Comparison of ENCODE assay signal across 26 cellular contexts in genomic region chr2:62817348-62817747, GRCh38.
"Had no signal": no experiment of that assay in that cellular context is flagged by ENCODE, and none has a peak within 500 bp of the region (broad histone marks: within the 10 kb centered on the region; RNA-seq: fewer than 3 reads in every experiment).

No MANE protein-coding gene starts in this region.

- H3K4me3 Mint-ChIP-seq: activated CD4-positive, alpha-beta T cell treated with anti-CD3 and anti-CD28 coated beads, Interleukin-2, amount 10 ng/mL, durations not matched to agents 7 days and 5 days; activated CD8-positive, alpha-beta T cell treated with anti-CD3 and anti-CD28 coated beads for 36 hours; activated naive CD8-positive, alpha-beta T cell; central memory CD8-positive, alpha-beta T cell; stimulated activated naive B cell treated with anti-CD40 and anti-IgM and Interleukin-4, amounts not matched to agents 10 μg/mL and 1 μg/mL and 100 μg/mL, for 72 hours; T-helper 1 cell treated with Interleukin-12 subunit alpha and Interleukin-12 subunit beta and Interleukin-4 antibody, amounts not matched to agents 30 μg/mL and 1 μg/mL, for 36 hours had no signal

- H3K36me3 ChIP-seq: left ventricle myocardium inferior, stomach, thyroid gland, upper lobe of right lung had no signal

- DNase-seq: activated CD4-positive, alpha-beta T cell treated with anti-CD3 and anti-CD28 coated beads, Interleukin-2, amount 10 ng/mL, durations not matched to agents 7 days and 5 days; activated CD4-positive, CD25-positive, alpha-beta regulatory T cell treated with anti-CD3 and anti-CD28 coated beads, Interleukin-2, amount 50 U/mL, for 72 hours; activated CD8-positive, alpha-beta T cell treated with anti-CD3 and anti-CD28 coated beads for 36 hours; activated effector memory CD4-positive, alpha-beta T cell treated with Interleukin-2 at 50 U/mL for 16 hours; activated naive CD4-positive, alpha-beta T cell treated with Interleukin-2 at 50 U/mL for 16 hours; anterior cingulate cortex; dermis blood vessel endothelial cell; effector CD4-positive, alpha-beta T cell; erythroblast; left ventricle myocardium inferior; occipital lobe; psoas muscle; stimulated activated CD4-positive, alpha-beta T cell treated with anti-CD3 and anti-CD28 coated beads, Interleukin-15, amount 100 ng/mL, for 24 hours; stimulated activated CD4-positive, alpha-beta T cell treated with anti-CD3 and anti-CD28 coated beads, Interleukin-2, amount 100 ng/mL, for 24 hours; stimulated activated naive B cell treated with anti-CD40 and anti-IgM and Interleukin-4, amounts not matched to agents 10 μg/mL and 1 μg/mL and 100 μg/mL, for 72 hours; stomach; SW 1271; T-helper 9 cell; thyroid gland; upper lobe of right lung had no signal

- H3K27ac ChIP-seq: foreskin keratinocyte, left ventricle myocardium inferior, parathyroid adenoma, psoas muscle, stomach, thyroid gland, upper lobe of right lung had no signal

- ATAC-seq: activated CD8-positive, alpha-beta T cell treated with anti-CD3 and anti-CD28 coated beads for 36 hours; psoas muscle; stimulated activated naive B cell treated with anti-CD40 and anti-IgM and Interleukin-4, amounts not matched to agents 10 μg/mL and 1 μg/mL and 100 μg/mL, for 72 hours; upper lobe of right lung had no signal

- H3K4me1 Mint-ChIP-seq: activated CD4-positive, alpha-beta T cell treated with anti-CD3 and anti-CD28 coated beads, Interleukin-2, amount 10 ng/mL, durations not matched to agents 7 days and 5 days had no signal

- H3K9ac ChIP-seq: parathyroid adenoma had no signal

- H3K79me2 ChIP-seq: parathyroid adenoma had no signal

- H2AFZ ChIP-seq: parathyroid adenoma had no signal

- H3K9me3 Mint-ChIP-seq: activated CD8-positive, alpha-beta T cell treated with anti-CD3 and anti-CD28 coated beads for 36 hours; central memory CD8-positive, alpha-beta T cell; stimulated activated naive B cell treated with anti-CD40 and anti-IgM and Interleukin-4, amounts not matched to agents 10 μg/mL and 1 μg/mL and 100 μg/mL, for 72 hours; T-helper 1 cell treated with Interleukin-12 subunit alpha and Interleukin-12 subunit beta and Interleukin-4 antibody, amounts not matched to agents 30 μg/mL and 1 μg/mL, for 36 hours had no signal

- H3K27me3 ChIP-seq: foreskin keratinocyte, stomach, thyroid gland, upper lobe of right lung had no signal

- H3K27ac Mint-ChIP-seq: activated CD4-positive, alpha-beta T cell treated with anti-CD3 and anti-CD28 coated beads, Interleukin-2, amount 10 ng/mL, durations not matched to agents 7 days and 5 days; activated CD8-positive, alpha-beta T cell treated with anti-CD3 and anti-CD28 coated beads for 36 hours; stimulated activated naive B cell treated with anti-CD40 and anti-IgM and Interleukin-4, amounts not matched to agents 10 μg/mL and 1 μg/mL and 100 μg/mL, for 72 hours; T-helper 1 cell treated with Interleukin-12 subunit alpha and Interleukin-12 subunit beta and Interleukin-4 antibody, amounts not matched to agents 30 μg/mL and 1 μg/mL, for 36 hours had no signal

- H3K4me3 ChIP-seq: left ventricle myocardium inferior, lung, psoas muscle, stomach, thyroid gland, upper lobe of right lung had no signal

- H3K27me3 Mint-ChIP-seq: activated CD4-positive, alpha-beta T cell treated with anti-CD3 and anti-CD28 coated beads, Interleukin-2, amount 10 ng/mL, durations not matched to agents 7 days and 5 days; activated CD8-positive, alpha-beta T cell treated with anti-CD3 and anti-CD28 coated beads for 36 hours; activated naive CD8-positive, alpha-beta T cell; central memory CD8-positive, alpha-beta T cell; stimulated activated naive B cell treated with anti-CD40 and anti-IgM and Interleukin-4, amounts not matched to agents 10 μg/mL and 1 μg/mL and 100 μg/mL, for 72 hours had no signal

- H3K9me3 ChIP-seq: left ventricle myocardium inferior, psoas muscle, stomach, thyroid gland, upper lobe of right lung had no signal

- H3K4me1 ChIP-seq: parathyroid adenoma, psoas muscle, upper lobe of right lung had no signal
